11 cellular contexts compared by ENCODE assay signal in genomic region chr4:184457530-184458249, GRCh38. TPM values are rescaled to one million over a fixed set of nuclear protein-coding genes. Genes with fewer than 3 reads are reported as not detected.
DNase-seq lines count a peak whose midpoint lies in the region; FAIRE-seq and TF ChIP-seq lines count a peak whose summit lies in the region.
"Had no signal": no experiment of that assay in that cellular context is flagged by ENCODE, and none has a peak within 500 bp of the region (broad histone marks: within the 10 kb centered on the region; RNA-seq: fewer than 3 reads in every experiment).

No MANE protein-coding gene starts in this region.

- peak; percentile 65 for DNase-seq in AG20443 (ENCODE audit: low spot score)
- peak; percentile 72 for DNase-seq in GM13977 (ENCODE audit: low spot score)
- peak; percentile 22 for DNase-seq in NCI-H2227 (lab: John Stamatoyannopoulos, UW; ENCODE audit: unreplicated experiment)
- peak; percentile 47 for DNase-seq in fibroblast of mammary gland (ENCODE audit: low read depth)
- no peak for DNase-seq in stimulated activated CD8-positive, alpha-beta memory T cell treated with anti-CD3 and anti-CD28 coated beads, Interleukin-4, amount 100 ng/mL, for 48 hours
- DNase-seq in NCI-H226: no peak
- no peak for DNase-seq in CD14-positive monocyte (ENCODE audit: low spot score)
- no peak for DNase-seq in H54 (ENCODE audit: insufficient read length, low spot score)
- DNase-seq: activated T-cell treated with anti-CD3 and anti-CD28 coated beads, Interleukin-2, amount 50 U/mL, for 48 hours; testis had no signal

- peaks cover 40 to 43% of the 10 kb centered on the region in 2 donors for H3K36me3 Mint-ChIP-seq in CD14-positive monocyte

- H3K4me3 ChIP-seq in fibroblast of mammary gland (ENCODE audit: control insufficient read depth, low read depth, low read length): no peak overlapping the region
- H3K4me3 ChIP-seq: hepatocyte had no signal

- in situ Hi-C loops in GM13977 (cut with MboI; ENCODE audit: low pct_unique_long_range_greater_than_20kb, low sequenced_read_pairs, unreplicated experiment): no loop called here

- no peak for TF ChIP-seq POLR2A in H54 (IDR thresholded peaks at IDR 0.05; ENCODE audit: low read depth, low read length)

- H3K9me3 Mint-ChIP-seq in CD14-positive monocyte: peaks cover 0 to 2% (median 0%) of the 10 kb centered on the region in 7 donors

- H3K4me3 Mint-ChIP-seq in CD14-positive monocyte: no peak overlapping the region

- peak overlapping the region in 3 of 7 donors; percentile 5 to 74 (median 35) for H3K27ac Mint-ChIP-seq in CD14-positive monocyte

- no peak for FAIRE-seq in H54 (lab: Jason Lieb, UNC)

- peaks cover 76% of the 10 kb centered on the region for H3K4me1 Mint-ChIP-seq in CD14-positive monocyte

- peaks cover 0 to 2% (median 0%) of the 10 kb centered on the region in 3 donors for H3K27me3 Mint-ChIP-seq in CD14-positive monocyte (ENCODE audit: low read depth in 3 of 3)

- TF ChIP-seq CTCF in GM13977 (IDR thresholded peaks at IDR 0.05; ENCODE audit: extremely low read depth, insufficient read depth, missing control alignments) (peak; percentile 25), fibroblast of mammary gland (conservative IDR thresholded peaks at IDR 0.05; ENCODE audit: control insufficient read depth, insufficient read depth, low read depth, low read length) (no peak), CD14-positive monocyte (IDR thresholded peaks at IDR 0.05) (no peak)

- intact Hi-C loops in CD14-positive monocyte (cut with micrococcal nuclease): no loop called here

RNA-seq across cellular contexts. Expression of gene IRF2, which starts 16.7 kb away (rescaled TPM):
- polyA plus RNA-seq in CD14-positive monocyte: 10 to 100 TPM; 51.3 to 76.8 TPM

Comparison
In these comparisons a context has a peak if more than half of its experiments do, and no peak if none do; other contexts are left out.
1. DNase-seq: peak in AG20443 (single experiment), GM13977 (single experiment), NCI-H2227 (single experiment) and fibroblast of mammary gland (single experiment); none in stimulated activated CD8-positive, alpha-beta memory T cell treated with anti-CD3 and anti-CD28 coated beads, Interleukin-4, amount 100 ng/mL, for 48 hours (single experiment), NCI-H226 (single experiment), CD14-positive monocyte (single experiment) and H54 (single experiment).